Comparison of ENCODE assay signal across 21 cellular contexts in genomic region chr6:33335916-33336315, GRCh38. TPM values are rescaled to one million over a fixed set of nuclear protein-coding genes. Genes with fewer than 3 reads are reported as not detected.
DNase-seq lines count a peak whose midpoint lies in the region; ATAC-seq, FAIRE-seq and TF ChIP-seq lines count a peak whose summit lies in the region.
"Had no signal": no experiment of that assay in that cellular context is flagged by ENCODE, and none has a peak within 500 bp of the region (broad histone marks: within the 10 kb centered on the region; RNA-seq: fewer than 3 reads in every experiment).

No MANE protein-coding gene starts in this region.

- H3K4me1 Mint-ChIP-seq in T-helper 17 cell = peaks cover 3% of the 10 kb centered on the region
- H3K4me1 Mint-ChIP-seq in naive B cell = peaks cover 22 to 69% (median 56%) of the 10 kb centered on the region in 3 donors

- no peaks in the 10 kb centered on the region for H3K9me3 ChIP-seq in HEK293 (ENCODE audit: control insufficient read depth, insufficient read depth, low read depth, low read length)
- H3K9me3 ChIP-seq in T-helper 17 cell (ENCODE audit: control insufficient read depth, low read length, poor library complexity, severe bottlenecking) = no peaks in the 10 kb centered on the region
- H3K9me3 ChIP-seq in small intestine (ENCODE audit: control insufficient read depth, low read depth) = no peaks in the 10 kb centered on the region
- H3K9me3 ChIP-seq: BE2C had no signal

- H3K4me3 Mint-ChIP-seq in T-helper 17 cell = no peak overlapping the region
- H3K4me3 Mint-ChIP-seq in naive B cell = peak overlapping the region in 1 of 8 donors; percentile 5
- H3K4me3 Mint-ChIP-seq: CD4-positive, CD25-positive, alpha-beta regulatory T cell; CD8-positive, alpha-beta memory T cell had no signal

- no peak overlapping the region for H3K4me3 ChIP-seq in HEK293 (ENCODE audit: low read depth, low read length)
- H3K4me3 ChIP-seq in small intestine (ENCODE audit: low read depth in 1 of 2, low read length in 2 of 2) = no peak overlapping the region

- 42 to 68% (median 56%) methylated on average over 4 of the region's 4 CpGs for WGBS in small intestine, 3 donors

- H3K27me3 Mint-ChIP-seq in T-helper 17 cell (no peaks in the 10 kb centered on the region), naive B cell (no peaks in the 10 kb centered on the region)
- H3K27me3 Mint-ChIP-seq: CD4-positive, CD25-positive, alpha-beta regulatory T cell; CD8-positive, alpha-beta memory T cell; IgD-negative memory B cell had no signal

- CTCF ChIA-PET in HEK293 (lab: Yijun Ruan, JAX) = interaction anchor here (0.6 to 1.3 kb wide), 5 partner anchors 9 to 454 kb away, joined by 3 to 5 read pairs (median 4); no protein-coding TSS in a partner anchor

- no peaks in the 10 kb centered on the region for H3K36me3 ChIP-seq in HEK293 (ENCODE audit: control insufficient read depth in 2 of 2, insufficient read depth in 1 of 2, low read length in 2 of 2)
- no peaks in the 10 kb centered on the region for H3K36me3 ChIP-seq in small intestine (ENCODE audit: control insufficient read depth in 2 of 2, insufficient read depth in 2 of 2, low read length in 2 of 2)
- H3K36me3 ChIP-seq: BE2C had no signal

- H3K36me3 Mint-ChIP-seq in T-helper 17 cell (ENCODE audit: low read depth) (no peaks in the 10 kb centered on the region), naive B cell (no peaks in the 10 kb centered on the region)
- H3K36me3 Mint-ChIP-seq: CD4-positive, CD25-positive, alpha-beta regulatory T cell; CD8-positive, alpha-beta memory T cell; IgD-negative memory B cell had no signal

- no peaks in the 10 kb centered on the region for H3K4me1 ChIP-seq in HEK293 (ENCODE audit: control insufficient read depth, insufficient read depth, low read length)
- no peaks in the 10 kb centered on the region for H3K4me1 ChIP-seq in small intestine (ENCODE audit: control insufficient read depth in 2 of 2, insufficient read depth in 1 of 2, low read depth in 1 of 2, low read length in 1 of 2)
- H3K4me1 ChIP-seq: BE2C had no signal

- H3K27me3 ChIP-seq in small intestine (ENCODE audit: control insufficient read depth in 2 of 2, insufficient read depth in 2 of 2, low read length in 2 of 2) = no peaks in the 10 kb centered on the region
- H3K27me3 ChIP-seq: BE2C had no signal

- no peaks in the 10 kb centered on the region for H3K9me3 Mint-ChIP-seq in naive B cell
- H3K9me3 Mint-ChIP-seq: CD4-positive, CD25-positive, alpha-beta regulatory T cell; CD8-positive, alpha-beta memory T cell; IgD-negative memory B cell had no signal

- ATAC-seq in T-helper 17 cell (no peak), naive B cell (ENCODE audit: low read depth in 2 of 2) (peak; percentile 41 to 56), left lobe of liver (no peak), GM18517 (IDR thresholded peaks at IDR 0.05; ENCODE audit: unreplicated experiment) (no peak)
- ATAC-seq: HCT116 had no signal

- POLR2A ChIA-PET in HEK293 (lab: Yijun Ruan, JAX) = interaction anchor here (1.1 kb wide), 1 partner anchor 23 kb away, joined by 3 read pairs; no protein-coding TSS in a partner anchor

- FAIRE-seq in small intestine (lab: Jason Lieb, UNC) = no peak
- FAIRE-seq: A204.1, G401.6, HepG2 had no signal

- H3K27ac Mint-ChIP-seq in T-helper 17 cell = peak overlapping the region; percentile 56
- H3K27ac Mint-ChIP-seq in naive B cell = peak overlapping the region in 1 of 6 donors; percentile 60
- H3K27ac Mint-ChIP-seq: CD4-positive, CD25-positive, alpha-beta regulatory T cell; CD8-positive, alpha-beta memory T cell had no signal

- H3K27ac ChIP-seq in HEK293 (ENCODE audit: extremely low read depth, low read depth, low read length) = no peak overlapping the region
- no peak overlapping the region for H3K27ac ChIP-seq in small intestine (ENCODE audit: low read depth in 1 of 2, low read length in 1 of 2)

- no peak for DNase-seq in T-helper 17 cell
- DNase-seq in naive B cell = no peak
- no peak for DNase-seq in left lobe of liver (ENCODE audit: low spot score)
- no peak for DNase-seq in small intestine
- DNase-seq in retina = no peak
- DNase-seq: ACHN; BE2C; C1 segment of cervical spinal cord; CD4-positive, CD25-positive, alpha-beta regulatory T cell; CD8-positive, alpha-beta memory T cell; COR-L47; GOT3; H7; KBM-7 had no signal

- no peak for TF ChIP-seq CTCF in HEK293 (tag by site-specific recombination; IDR thresholded peaks at IDR 0.05)

TF ChIP-seq in HEK293, 187 proteins besides CTCF, POLR2A, EP300 and RAD21:
- no peak for TF ChIP-seq ZNF510 (tag by site-specific recombination; IDR thresholded peaks at IDR 0.05; ENCODE audit: insufficient replicate concordance)
- 0 out of 2 replicates have a peak, but pooled peaks have one; percentile 13 for TF ChIP-seq PRDM10 (tag by site-specific recombination; IDR thresholded peaks at IDR 0.05)

RNA-seq across cellular contexts. Expression of gene DAXX, which starts 13.2 kb away (rescaled TPM):
- 10 to 100 TPM; 34.5 to 49.0 TPM for total RNA-seq in T-helper 17 cell
- polyA plus RNA-seq in naive B cell (ENCODE audit: low read depth in 6 of 6) = 100 to 1,000 TPM in 3 of 6 donors, 10 to 100 TPM in 3; 61.4 to 140 (median 102) TPM
- total RNA-seq in left lobe of liver = 14.1 TPM
- 10 to 100 TPM; 19.5 to 34.7 (median 24.2) TPM for polyA plus RNA-seq in small intestine

RNA-seq across cellular contexts. Expression of gene ZBTB22, which starts 18.4 kb away (rescaled TPM):
- total RNA-seq in T-helper 17 cell (10 to 100 TPM; 17.1 to 20.2 TPM), left lobe of liver (7.7 TPM)
- polyA plus RNA-seq in naive B cell (ENCODE audit: low read depth in 6 of 6) (10 to 100 TPM; 19.2 to 29.9 (median 23.8) TPM), small intestine (10 to 100 TPM; 10.7 to 14.1 (median 13.5) TPM)

RNA-seq across cellular contexts. Expression of gene TAPBP, which starts 22.0 kb away (rescaled TPM):
- total RNA-seq in T-helper 17 cell (100 to 1,000 TPM; 269 to 344 TPM), left lobe of liver (107 TPM)
- polyA plus RNA-seq in naive B cell (ENCODE audit: low read depth in 6 of 6) (100 to 1,000 TPM; 450 to 564 (median 508) TPM), small intestine (10 to 100 TPM; 33.8 to 64.1 (median 47.2) TPM)

RNA-seq across cellular contexts. Expression of gene RGL2, which starts 37.2 kb away (rescaled TPM):
- total RNA-seq in T-helper 17 cell (10 to 100 TPM; 42.1 to 56.2 TPM), left lobe of liver (19.7 TPM)
- polyA plus RNA-seq in naive B cell (ENCODE audit: low read depth in 6 of 6) (10 to 100 TPM; 15.5 to 39.0 (median 17.2) TPM), small intestine (10 to 100 TPM; 13.2 to 32.9 (median 17.6) TPM)

RNA-seq across cellular contexts. Expression of gene PFDN6, which starts 46.5 kb away (rescaled TPM):
- total RNA-seq in T-helper 17 cell (10 to 100 TPM; 16.5 to 25.7 TPM), left lobe of liver (19.2 TPM)
- polyA plus RNA-seq in naive B cell (ENCODE audit: low read depth in 6 of 6) (10 to 100 TPM; 29.4 to 47.8 (median 41.3) TPM), small intestine (100 to 1,000 TPM; 129 to 183 (median 164) TPM)

Comparison
In these comparisons a context has a peak if more than half of its experiments do, and no peak if none do; other contexts are left out.
1. ATAC-seq: peak in naive B cell (2 of 2); none in T-helper 17 cell (single experiment), left lobe of liver (single experiment) and GM18517 (single experiment).